23 cellular contexts compared by ENCODE assay signal in the genomic region with DNA sequence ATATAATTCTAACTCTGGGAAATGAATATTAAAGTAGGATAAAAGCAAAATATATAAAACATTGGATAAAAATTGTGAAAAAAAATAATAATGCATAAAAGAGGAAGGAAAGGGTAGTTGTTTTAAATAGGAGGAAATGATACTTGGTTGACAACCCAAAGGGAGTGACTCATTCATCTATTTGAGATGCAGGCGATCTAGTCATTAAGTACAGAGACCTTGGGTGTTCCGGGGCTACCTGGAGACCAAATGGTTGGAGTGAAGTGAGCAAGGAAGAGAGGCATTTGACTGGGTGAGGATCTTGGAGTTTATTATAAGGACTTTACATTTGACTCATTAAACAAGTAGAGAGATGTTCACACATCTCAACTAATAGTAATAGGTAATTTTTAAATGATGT.
"Had no signal": no experiment of that assay in that cellular context is flagged by ENCODE, and none has a peak within 500 bp of the region (broad histone marks: within the 10 kb centered on the region; RNA-seq: fewer than 3 reads in every experiment).

No MANE protein-coding gene starts in this region.

- H3K9me3 ChIP-seq: left lung, tibial nerve, uterus had no signal

- H3K4me1 Mint-ChIP-seq: activated CD4-positive, alpha-beta T cell treated with anti-CD3 and anti-CD28 coated beads, Interleukin-2, amount 10 ng/mL, durations not matched to agents 7 days and 5 days; activated naive CD8-positive, alpha-beta T cell treated with anti-CD3 and anti-CD28 coated beads, Interleukin-2, amount 10 ng/mL, durations not matched to agents 7 days and 5 days; nephron progenitor cell had no signal

- FAIRE-seq: kidney, small intestine had no signal

- H3K4me3 ChIP-seq: left lung, tibial nerve, uterus had no signal

- H3K9me3 Mint-ChIP-seq: activated CD4-positive, alpha-beta T cell treated with anti-CD3 and anti-CD28 coated beads, Interleukin-2, amount 10 ng/mL, durations not matched to agents 7 days and 5 days; activated naive CD8-positive, alpha-beta T cell treated with anti-CD3 and anti-CD28 coated beads, Interleukin-2, amount 10 ng/mL, durations not matched to agents 7 days and 5 days; activated T-helper 2 cell treated with anti-CD3 and anti-CD28 coated beads, Interferon-gamma antibody, Interleukin-2, Interleukin-4, amounts not matched to agents 10 μg/mL and 5 μg/mL and 100 μg/mL, durations not matched to agents 14 hours and 24 hours and 36 hours; nephron progenitor cell had no signal

- H3K27me3 Mint-ChIP-seq: activated CD4-positive, alpha-beta T cell treated with anti-CD3 and anti-CD28 coated beads, Interleukin-2, amount 10 ng/mL, durations not matched to agents 7 days and 5 days; activated naive CD8-positive, alpha-beta T cell treated with anti-CD3 and anti-CD28 coated beads, Interleukin-2, amount 10 ng/mL, durations not matched to agents 7 days and 5 days; activated T-cell treated with anti-CD3 and anti-CD28 coated beads, Interleukin-2, amount 50 U/mL, for 24 hours; progenitor cell of endocrine pancreas; stimulated activated naive CD8-positive, alpha-beta T cell treated with anti-CD3 and anti-CD28 coated beads, Interleukin-15, Interleukin-2, amounts not matched to agents 100 ng/mL and 50 ng/mL, for 24 hours had no signal

- H3K4me1 ChIP-seq: left lung, tibial nerve, uterus had no signal

- H3K36me3 Mint-ChIP-seq: activated naive CD8-positive, alpha-beta T cell treated with anti-CD3 and anti-CD28 coated beads, Interleukin-2, amount 10 ng/mL, durations not matched to agents 7 days and 5 days had no signal

- ATAC-seq: activated CD4-positive, CD25-positive, alpha-beta regulatory T cell treated with anti-CD3 and anti-CD28 coated beads, Interleukin-2, amount 50 U/mL, for 24 hours; activated CD8-positive, alpha-beta T cell treated with anti-CD3 and anti-CD28 coated beads, Interleukin-2, amount 10 ng/mL, durations not matched to agents 7 days and 5 days; left lung; right cardiac atrium had no signal

- H3K4me3 Mint-ChIP-seq: activated CD4-positive, alpha-beta T cell treated with anti-CD3 and anti-CD28 coated beads, Interleukin-2, amount 10 ng/mL, durations not matched to agents 7 days and 5 days; activated CD8-positive, alpha-beta T cell treated with anti-CD3 and anti-CD28 coated beads, Interleukin-2, amount 10 ng/mL, durations not matched to agents 7 days and 5 days; activated naive CD8-positive, alpha-beta T cell treated with anti-CD3 and anti-CD28 coated beads, Interleukin-2, amount 10 ng/mL, durations not matched to agents 7 days and 5 days; activated T-cell treated with anti-CD3 and anti-CD28 coated beads, Interleukin-2, amount 50 U/mL, for 24 hours; nephron progenitor cell; stimulated activated naive CD8-positive, alpha-beta T cell treated with anti-CD3 and anti-CD28 coated beads, Interleukin-15, Interleukin-2, amounts not matched to agents 100 ng/mL and 50 ng/mL, for 24 hours had no signal

- H3K27ac ChIP-seq: left lung, tibial nerve, uterus had no signal

- DNase-seq: activated CD4-positive, alpha-beta T cell treated with anti-CD3 and anti-CD28 coated beads, Interleukin-2, amount 10 ng/mL, durations not matched to agents 7 days and 5 days; activated CD8-positive, alpha-beta T cell treated with anti-CD3 and anti-CD28 coated beads, Interleukin-2, amount 10 ng/mL, durations not matched to agents 7 days and 5 days; activated naive CD4-positive, alpha-beta T cell treated with Interleukin-2 at 50 U/mL for 16 hours; activated naive CD8-positive, alpha-beta T cell treated with anti-CD3 and anti-CD28 coated beads, Interleukin-2, amount 10 ng/mL, durations not matched to agents 7 days and 5 days; activated T-cell treated with anti-CD3 and anti-CD28 coated beads, Interleukin-2, amount 50 U/mL, for 24 hours; amygdala; dermis blood vessel endothelial cell; foreskin melanocyte; kidney; left lung; mammary epithelial cell; nephron progenitor cell; nucleus accumbens; right cardiac atrium; small intestine; stimulated activated CD4-positive, alpha-beta T cell treated with anti-CD3 and anti-CD28 coated beads, Interleukin-15, amount 100 ng/mL, for 24 hours; stimulated activated CD4-positive, alpha-beta T cell treated with anti-CD3 and anti-CD28 coated beads, Interleukin-2, amount 100 ng/mL, for 48 hours; uterus had no signal

- H3K27ac Mint-ChIP-seq: activated CD4-positive, alpha-beta T cell treated with anti-CD3 and anti-CD28 coated beads, Interleukin-2, amount 10 ng/mL, durations not matched to agents 7 days and 5 days; activated CD8-positive, alpha-beta T cell treated with anti-CD3 and anti-CD28 coated beads, Interleukin-2, amount 10 ng/mL, durations not matched to agents 7 days and 5 days; activated naive CD8-positive, alpha-beta T cell treated with anti-CD3 and anti-CD28 coated beads, Interleukin-2, amount 10 ng/mL, durations not matched to agents 7 days and 5 days; activated T-cell treated with anti-CD3 and anti-CD28 coated beads, Interleukin-2, amount 50 U/mL, for 24 hours; activated T-helper 2 cell treated with anti-CD3 and anti-CD28 coated beads, Interferon-gamma antibody, Interleukin-2, Interleukin-4, amounts not matched to agents 10 μg/mL and 5 μg/mL and 100 μg/mL, durations not matched to agents 14 hours and 24 hours and 36 hours; nephron progenitor cell; progenitor cell of endocrine pancreas; stimulated activated naive CD8-positive, alpha-beta T cell treated with anti-CD3 and anti-CD28 coated beads, Interleukin-15, Interleukin-2, amounts not matched to agents 100 ng/mL and 50 ng/mL, for 24 hours had no signal
